ENCODE assay signal across 10 cellular contexts in the genomic region with DNA sequence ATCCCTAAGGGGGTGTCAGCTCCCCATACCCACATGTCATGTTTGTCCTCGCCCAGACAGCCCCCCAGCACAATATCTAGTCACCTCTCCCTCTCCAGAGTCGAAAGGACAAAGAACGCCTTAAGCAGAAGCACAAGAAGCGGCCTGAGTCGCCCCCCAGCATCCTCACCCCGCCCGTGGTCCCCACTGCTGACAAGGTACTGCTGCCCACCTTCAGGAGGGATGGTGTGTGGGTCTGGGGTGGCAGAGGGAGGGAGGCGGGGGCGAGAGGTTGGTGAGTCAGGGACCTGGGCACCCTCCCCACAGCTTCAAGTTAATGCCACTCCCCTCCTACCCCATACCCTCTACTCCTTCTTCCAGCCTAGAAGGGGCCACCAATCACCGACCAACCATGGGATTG.
"Had no signal": no experiment of that assay in that cellular context is flagged by ENCODE, and none has a peak within 500 bp of the region (broad histone marks: within the 10 kb centered on the region; RNA-seq: fewer than 3 reads in every experiment).

No MANE protein-coding gene starts in this region.

- H3K9me3 Mint-ChIP-seq: activated T-cell treated with anti-CD3 and anti-CD28 coated beads, Interleukin-2, amount 50 U/mL, for 4 hours; naive B cell; stimulated activated naive CD8-positive, alpha-beta T cell treated with anti-CD3 and anti-CD28 coated beads, Interleukin-15, amount 100 ng/mL, for 72 hours had no signal

- H3K27me3 ChIP-seq: sigmoid colon, testis had no signal

- H3K27me3 Mint-ChIP-seq: naive B cell; progenitor cell of endocrine pancreas; stimulated activated naive CD8-positive, alpha-beta T cell treated with anti-CD3 and anti-CD28 coated beads, Interleukin-15, amount 100 ng/mL, for 72 hours had no signal

- H3K4me3 Mint-ChIP-seq: activated T-cell treated with anti-CD3 and anti-CD28 coated beads, Interleukin-2, amount 50 U/mL, for 4 hours; naive B cell; stimulated activated naive CD8-positive, alpha-beta T cell treated with anti-CD3 and anti-CD28 coated beads, Interleukin-15, amount 100 ng/mL, for 72 hours had no signal

- ATAC-seq: activated T-cell treated with anti-CD3 and anti-CD28 coated beads, Interleukin-2, amount 50 U/mL, for 4 hours; esophagus mucosa; stimulated activated naive CD8-positive, alpha-beta T cell treated with anti-CD3 and anti-CD28 coated beads, Interleukin-15, amount 100 ng/mL, for 72 hours had no signal

- H3K27ac Mint-ChIP-seq: progenitor cell of endocrine pancreas had no signal

- H3K4me3 ChIP-seq: sigmoid colon, testis had no signal

- H3K9me3 ChIP-seq: sigmoid colon, testis had no signal

- DNase-seq: activated CD4-positive, CD25-positive, alpha-beta regulatory T cell treated with anti-CD3 and anti-CD28 coated beads, Interleukin-2, amount 50 U/mL, for 72 hours; activated gamma-delta T cell treated with Interleukin-2 at 50 U/mL for 16 hours; activated T-cell treated with anti-CD3 and anti-CD28 coated beads, Interleukin-2, amount 50 U/mL, for 4 hours; naive B cell; sigmoid colon; stimulated activated CD4-positive, alpha-beta T cell treated with anti-CD3 and anti-CD28 coated beads, Interleukin-12 subunit alpha, Interleukin-12 subunit beta, amount 100 ng/mL, for 4 hours; stimulated activated naive CD8-positive, alpha-beta T cell treated with anti-CD3 and anti-CD28 coated beads, Interleukin-15, amount 100 ng/mL, for 72 hours; testis had no signal

- H3K27ac ChIP-seq: sigmoid colon, testis had no signal
